Comparison of ENCODE assay signal across 11 cellular contexts in genomic region chr5:37834542-37835399, GRCh38. TPM values are rescaled to one million over a fixed set of nuclear protein-coding genes. Genes with fewer than 3 reads are reported as not detected.
DNase-seq lines count a peak whose midpoint lies in the region; ATAC-seq and TF ChIP-seq lines count a peak whose summit lies in the region.
"Had no signal": no experiment of that assay in that cellular context is flagged by ENCODE, and none has a peak within 500 bp of the region (broad histone marks: within the 10 kb centered on the region; RNA-seq: fewer than 3 reads in every experiment).

No MANE protein-coding gene starts in this region.

- H3K9me3 Mint-ChIP-seq in brain: peaks cover 0 to 3% (median 3%) of the 10 kb centered on the region in 5 experiments
- H3K9me3 Mint-ChIP-seq in stimulated activated naive B cell treated with anti-CD40 and anti-IgM and Interleukin-4, amounts not matched to agents 10 μg/mL and 1 μg/mL and 100 μg/mL, for 72 hours: no peaks in the 10 kb centered on the region
- no peaks in the 10 kb centered on the region for H3K9me3 Mint-ChIP-seq in activated naive CD4-positive, alpha-beta T cell treated with anti-CD3 and anti-CD28 coated beads, Interleukin-2, amount 10 ng/mL, durations not matched to agents 7 days and 5 days
- H3K9me3 Mint-ChIP-seq: T-helper 1 cell treated with Interleukin-12 subunit alpha and Interleukin-12 subunit beta and Interleukin-4 antibody, amounts not matched to agents 30 μg/mL and 1 μg/mL, for 36 hours had no signal

- TF ChIP-seq CTCF in brain (conservative IDR thresholded peaks at IDR 0.05): no peak

- H3K4me1 Mint-ChIP-seq in brain: peaks cover 61% of the 10 kb centered on the region
- peaks cover 25 to 47% of the 10 kb centered on the region in 2 donors for H3K4me1 Mint-ChIP-seq in stimulated activated naive B cell treated with anti-CD40 and anti-IgM and Interleukin-4, amounts not matched to agents 10 μg/mL and 1 μg/mL and 100 μg/mL, for 72 hours
- H3K4me1 Mint-ChIP-seq in activated naive CD4-positive, alpha-beta T cell treated with anti-CD3 and anti-CD28 coated beads, Interleukin-2, amount 10 ng/mL, durations not matched to agents 7 days and 5 days: peaks cover 29% of the 10 kb centered on the region

- ATAC-seq in stimulated activated naive B cell treated with anti-CD40 and anti-IgM and Interleukin-4, amounts not matched to agents 10 μg/mL and 1 μg/mL and 100 μg/mL, for 72 hours (replicated peaks): no peak
- no peak for ATAC-seq in HG02642 (IDR thresholded peaks at IDR 0.05; ENCODE audit: poor library complexity, unreplicated experiment)

- DNase-seq in islet precursor cell (peak; percentile 77), NCI-H2227 treated with DMSO at 0.1 percent for 48 hours (lab: John Stamatoyannopoulos, UW) (no peak)
- DNase-seq in stimulated activated naive B cell treated with anti-CD40 and anti-IgM and Interleukin-4, amounts not matched to agents 10 μg/mL and 1 μg/mL and 100 μg/mL, for 72 hours: no peak
- DNase-seq in activated naive CD4-positive, alpha-beta T cell treated with anti-CD3 and anti-CD28 coated beads, Interleukin-2, amount 10 ng/mL, durations not matched to agents 7 days and 5 days: no peak
- DNase-seq: activated CD8-positive, alpha-beta memory T cell treated with anti-CD3 and anti-CD28 coated beads, Interleukin-2, amount 50 U/mL, for 48 hours; NCI-H510A treated with DMSO at 0.1 percent for 48 hours had no signal

- peak overlapping the region in 2 of 5 experiments; percentile 15 to 57 for H3K27ac Mint-ChIP-seq in brain
- peak overlapping the region; percentile 51 for H3K27ac Mint-ChIP-seq in stimulated activated naive B cell treated with anti-CD40 and anti-IgM and Interleukin-4, amounts not matched to agents 10 μg/mL and 1 μg/mL and 100 μg/mL, for 72 hours
- H3K27ac Mint-ChIP-seq in activated naive CD4-positive, alpha-beta T cell treated with anti-CD3 and anti-CD28 coated beads, Interleukin-2, amount 10 ng/mL, durations not matched to agents 7 days and 5 days: no peak overlapping the region
- H3K27ac Mint-ChIP-seq: T-helper 1 cell treated with Interleukin-12 subunit alpha and Interleukin-12 subunit beta and Interleukin-4 antibody, amounts not matched to agents 30 μg/mL and 1 μg/mL, for 36 hours had no signal

- H3K4me3 Mint-ChIP-seq in brain: peak overlapping the region; percentile 65 to 96 (median 84)
- H3K4me3 Mint-ChIP-seq in stimulated activated naive B cell treated with anti-CD40 and anti-IgM and Interleukin-4, amounts not matched to agents 10 μg/mL and 1 μg/mL and 100 μg/mL, for 72 hours: peak overlapping the region in 1 of 2 donors; percentile 30
- no peak overlapping the region for H3K4me3 Mint-ChIP-seq in activated naive CD4-positive, alpha-beta T cell treated with anti-CD3 and anti-CD28 coated beads, Interleukin-2, amount 10 ng/mL, durations not matched to agents 7 days and 5 days
- H3K4me3 Mint-ChIP-seq: T-helper 1 cell treated with Interleukin-12 subunit alpha and Interleukin-12 subunit beta and Interleukin-4 antibody, amounts not matched to agents 30 μg/mL and 1 μg/mL, for 36 hours had no signal

- H3K27me3 Mint-ChIP-seq in brain: peaks cover 99% of the 10 kb centered on the region
- peaks cover 76 to 97% of the 10 kb centered on the region in 2 donors for H3K27me3 Mint-ChIP-seq in stimulated activated naive B cell treated with anti-CD40 and anti-IgM and Interleukin-4, amounts not matched to agents 10 μg/mL and 1 μg/mL and 100 μg/mL, for 72 hours
- peaks cover 82% of the 10 kb centered on the region for H3K27me3 Mint-ChIP-seq in activated naive CD4-positive, alpha-beta T cell treated with anti-CD3 and anti-CD28 coated beads, Interleukin-2, amount 10 ng/mL, durations not matched to agents 7 days and 5 days

- H3K9ac ChIP-seq in HUES6 (ENCODE audit: low read length): peak overlapping the region; percentile 30

- no peak overlapping the region for H3K27ac ChIP-seq in HUES6 (ENCODE audit: low read depth, low read length)
- H3K27ac ChIP-seq: neutrophil had no signal

- peak overlapping the region; percentile 59 for H3K4me3 ChIP-seq in HUES6 (ENCODE audit: low read depth, low read length)

- CTCF ChIA-PET in activated naive CD4-positive, alpha-beta T cell treated with anti-CD3 and anti-CD28 coated beads, Interleukin-2, amount 10 ng/mL, durations not matched to agents 7 days and 5 days (lab: Charles Lee): interaction anchor here (1.3 to 1.5 kb wide), 2 partner anchors 11 to 358 kb away, joined by 4 to 5 read pairs; no protein-coding TSS in a partner anchor

- peaks cover 88% of the 10 kb centered on the region for H3K27me3 ChIP-seq in HUES6 (ENCODE audit: control insufficient read depth, insufficient read depth, low read length)

- H3K4me1 ChIP-seq in HUES6 (ENCODE audit: control insufficient read depth, insufficient read depth, low read length): peaks cover 27% of the 10 kb centered on the region

- no peaks in the 10 kb centered on the region for H3K9me3 ChIP-seq in HUES6 (ENCODE audit: control insufficient read depth, insufficient read depth, low read depth, low read length)
- H3K9me3 ChIP-seq: neutrophil had no signal

- no peaks in the 10 kb centered on the region for H3K36me3 ChIP-seq in HUES6 (ENCODE audit: control insufficient read depth, insufficient read depth, low read length)
- H3K36me3 ChIP-seq: neutrophil had no signal

- no peaks in the 10 kb centered on the region for H3K36me3 Mint-ChIP-seq in brain
- peaks cover 0 to 4% of the 10 kb centered on the region in 2 donors for H3K36me3 Mint-ChIP-seq in stimulated activated naive B cell treated with anti-CD40 and anti-IgM and Interleukin-4, amounts not matched to agents 10 μg/mL and 1 μg/mL and 100 μg/mL, for 72 hours
- H3K36me3 Mint-ChIP-seq in activated naive CD4-positive, alpha-beta T cell treated with anti-CD3 and anti-CD28 coated beads, Interleukin-2, amount 10 ng/mL, durations not matched to agents 7 days and 5 days: peaks cover 2% of the 10 kb centered on the region

RNA-seq across cellular contexts. Expression of gene GDNF, which starts 5.1 kb away (rescaled TPM):
- 0.22 TPM for polyA plus RNA-seq in brain (ENCODE audit: insufficient read depth, low read depth, low replicate concordance)
